ENCODE assay signal across 13 cellular contexts in the genomic region with DNA sequence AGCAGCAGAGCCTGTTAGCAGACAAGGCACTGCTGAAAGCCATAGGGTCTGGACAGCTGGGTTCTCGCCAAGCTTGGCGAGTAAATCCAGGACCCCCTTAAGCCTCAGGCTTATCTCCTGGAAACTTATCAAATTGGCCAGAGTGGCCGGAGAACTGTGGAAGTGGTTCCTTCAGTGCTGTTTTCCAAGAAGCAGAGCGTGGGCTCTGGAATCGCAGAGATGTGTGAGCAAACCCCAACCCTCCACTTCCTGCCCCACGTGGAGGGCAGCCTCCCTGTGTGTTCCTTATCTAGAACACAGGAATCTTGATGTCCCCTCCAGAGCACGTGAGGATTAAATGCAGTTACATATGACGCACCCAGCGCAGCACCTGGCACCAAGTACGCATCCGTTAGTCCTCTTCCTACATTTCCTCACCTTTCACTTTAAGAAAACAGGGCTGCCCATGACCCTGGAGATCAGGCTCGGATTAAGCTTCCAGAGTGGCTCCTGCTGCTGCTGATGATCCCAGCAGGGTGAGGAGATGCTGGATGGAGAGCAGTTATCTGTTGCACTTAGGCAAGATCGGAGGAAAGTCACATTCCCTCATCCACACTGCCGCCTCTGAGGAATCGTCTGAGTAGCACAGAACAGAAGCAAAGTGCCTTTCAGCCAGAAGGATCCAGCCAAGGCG.
"Had no signal": no experiment of that assay in that cellular context is flagged by ENCODE, and none has a peak within 500 bp of the region (broad histone marks: within the 10 kb centered on the region; RNA-seq: fewer than 3 reads in every experiment).

No MANE protein-coding gene starts in this region.

- H3K4me3 ChIP-seq: left lung, right atrium auricular region, tibial nerve had no signal

- ATAC-seq: left lung; natural killer cell treated with Interleukin-12 subunit alpha and Interleukin-12 subunit beta and Interleukin-15 and Interleukin-18, amount 100 ng/mL, for 72 hours had no signal

- DNase-seq: activated naive CD4-positive, alpha-beta T cell; activated T-cell treated with anti-CD3 and anti-CD28 coated beads for 4 hours; caudate nucleus; hippocampal formation; left lung; occipital lobe; stimulated activated CD4-positive, alpha-beta T cell treated with anti-CD3 and anti-CD28 coated beads, Interleukin-15, amount 100 ng/mL, for 24 hours; stimulated activated CD4-positive, alpha-beta T cell treated with anti-CD3 and anti-CD28 coated beads, Interleukin-4, amount 100 ng/mL, for 1 hour; stimulated activated naive CD4-positive, alpha-beta T cell; T-helper 2 cell had no signal
